ENCODE assay signal across 1 cellular context in genomic region chr7:149529136-149529718, GRCh38.
A peak's percentile ranks its signal among the peaks of the same experiment; 100 is the strongest.
TF ChIP-seq lines count a peak whose summit lies in the region.

No MANE protein-coding gene starts in this region.

TF ChIP-seq in HEK293, 187 proteins besides CTCF, POLR2A, EP300 and RAD21 (continued from another document and continues in another):
- TF ChIP-seq HIC1 (tag by site-specific recombination; IDR thresholded peaks at IDR 0.05) = no peak
- TF ChIP-seq ZNF621 (tag by site-specific recombination; IDR thresholded peaks at IDR 0.05) = no peak
- no peak for TF ChIP-seq ZNF624 (tag by site-specific recombination; IDR thresholded peaks at IDR 0.05)
- no peak for TF ChIP-seq ZNF521 (tag by site-specific recombination; IDR thresholded peaks at IDR 0.05)
- no peak for TF ChIP-seq WT1 (tag by site-specific recombination; IDR thresholded peaks at IDR 0.05)
- TF ChIP-seq KLF17 (tag by site-specific recombination; IDR thresholded peaks at IDR 0.05) = no peak
- no peak for TF ChIP-seq ZSCAN4 (tag by site-specific recombination; IDR thresholded peaks at IDR 0.05)
- no peak for TF ChIP-seq ZNF449 (tag by site-specific recombination; IDR thresholded peaks at IDR 0.05)
- TF ChIP-seq ZBTB6 (tag by site-specific recombination; IDR thresholded peaks at IDR 0.05) = no peak
- no peak for TF ChIP-seq ZNF24 (tag by site-specific recombination; IDR thresholded peaks at IDR 0.05)
- TF ChIP-seq ZNF623 (tag by site-specific recombination; IDR thresholded peaks at IDR 0.05) = no peak
- no peak for TF ChIP-seq PRDM6 (tag by site-specific recombination; IDR thresholded peaks at IDR 0.05)
- TF ChIP-seq ATF2 (tag by site-specific recombination; IDR thresholded peaks at IDR 0.05; ENCODE audit: low read depth) = no peak
- TF ChIP-seq ZBTB20 (tag by site-specific recombination; IDR thresholded peaks at IDR 0.05) = no peak
- TF ChIP-seq ZNF266 (tag by site-specific recombination; IDR thresholded peaks at IDR 0.05; ENCODE audit: low read depth) = no peak
- TF ChIP-seq YY2 (tag by site-specific recombination; IDR thresholded peaks at IDR 0.05) = no peak
- no peak for TF ChIP-seq ZNF585B (tag by site-specific recombination; IDR thresholded peaks at IDR 0.05)
- no peak for TF ChIP-seq ZSCAN23 (tag by site-specific recombination; IDR thresholded peaks at IDR 0.05)
- no peak for TF ChIP-seq ZNF660 (tag by site-specific recombination; IDR thresholded peaks at IDR 0.05)
- peak; percentile 89 for TF ChIP-seq ZNF248 (tag by site-specific recombination; IDR thresholded peaks at IDR 0.05)
- no peak for TF ChIP-seq ZNF791 (tag by site-specific recombination; IDR thresholded peaks at IDR 0.05)
- no peak for TF ChIP-seq ZNF10 (tag by site-specific recombination; IDR thresholded peaks at IDR 0.05)
- TF ChIP-seq ZFP69B (tag by site-specific recombination; IDR thresholded peaks at IDR 0.05) = no peak
- no peak for TF ChIP-seq TCF7L2 (IDR thresholded peaks at IDR 0.05; ENCODE audit: borderline replicate concordance, low read depth, low read length)
- no peak for TF ChIP-seq ZNF133 (tag by site-specific recombination; IDR thresholded peaks at IDR 0.05)
- TF ChIP-seq ZNF658 (tag by site-specific recombination; IDR thresholded peaks at IDR 0.05) = no peak
- no peak for TF ChIP-seq ZNF692 (tag by site-specific recombination; IDR thresholded peaks at IDR 0.05)
- 0 out of 2 replicates have a peak, but pooled peaks have one; percentile 38 for TF ChIP-seq ZNF311 (tag by site-specific recombination; IDR thresholded peaks at IDR 0.05; ENCODE audit: borderline replicate concordance)
- no peak for TF ChIP-seq PBX3 (CRISPR knock-in tag; IDR thresholded peaks at IDR 0.05)
- TF ChIP-seq ZNF488 (tag by site-specific recombination; IDR thresholded peaks at IDR 0.05) = no peak
- TF ChIP-seq ZNF19 (tag by site-specific recombination; IDR thresholded peaks at IDR 0.05; ENCODE audit: low read depth) = no peak
- no peak for TF ChIP-seq GLIS2 (tag by site-specific recombination; IDR thresholded peaks at IDR 0.05)
- TF ChIP-seq ZNF362 (tag by site-specific recombination; IDR thresholded peaks at IDR 0.05) = no peak
- TF ChIP-seq ZBTB11 (tag by site-specific recombination; conservative IDR thresholded peaks at IDR 0.05; ENCODE audit: low read depth) = no peak
- TF ChIP-seq OVOL3 (tag by site-specific recombination; IDR thresholded peaks at IDR 0.05) = no peak
- no peak for TF ChIP-seq ZNF707 (tag by site-specific recombination; IDR thresholded peaks at IDR 0.05)
- no peak for TF ChIP-seq ZNF76 (tag by site-specific recombination; IDR thresholded peaks at IDR 0.05; ENCODE audit: borderline replicate concordance, low read depth)
- TF ChIP-seq ZXDB (tag by site-specific recombination; IDR thresholded peaks at IDR 0.05) = no peak
- TF ChIP-seq ZNF837 (tag by site-specific recombination; IDR thresholded peaks at IDR 0.05) = no peak
- TF ChIP-seq ZNF530 (tag by site-specific recombination; IDR thresholded peaks at IDR 0.05; ENCODE audit: low read depth) = no peak
- no peak for TF ChIP-seq ZNF768 (tag by site-specific recombination; IDR thresholded peaks at IDR 0.05)
- no peak for TF ChIP-seq ZNF354C (tag by site-specific recombination; IDR thresholded peaks at IDR 0.05; ENCODE audit: borderline replicate concordance, low read depth)
- TF ChIP-seq ELK4 (IDR thresholded peaks at IDR 0.05; ENCODE audit: borderline replicate concordance, low read depth, low read length) = no peak
